In the genomic region with DNA sequence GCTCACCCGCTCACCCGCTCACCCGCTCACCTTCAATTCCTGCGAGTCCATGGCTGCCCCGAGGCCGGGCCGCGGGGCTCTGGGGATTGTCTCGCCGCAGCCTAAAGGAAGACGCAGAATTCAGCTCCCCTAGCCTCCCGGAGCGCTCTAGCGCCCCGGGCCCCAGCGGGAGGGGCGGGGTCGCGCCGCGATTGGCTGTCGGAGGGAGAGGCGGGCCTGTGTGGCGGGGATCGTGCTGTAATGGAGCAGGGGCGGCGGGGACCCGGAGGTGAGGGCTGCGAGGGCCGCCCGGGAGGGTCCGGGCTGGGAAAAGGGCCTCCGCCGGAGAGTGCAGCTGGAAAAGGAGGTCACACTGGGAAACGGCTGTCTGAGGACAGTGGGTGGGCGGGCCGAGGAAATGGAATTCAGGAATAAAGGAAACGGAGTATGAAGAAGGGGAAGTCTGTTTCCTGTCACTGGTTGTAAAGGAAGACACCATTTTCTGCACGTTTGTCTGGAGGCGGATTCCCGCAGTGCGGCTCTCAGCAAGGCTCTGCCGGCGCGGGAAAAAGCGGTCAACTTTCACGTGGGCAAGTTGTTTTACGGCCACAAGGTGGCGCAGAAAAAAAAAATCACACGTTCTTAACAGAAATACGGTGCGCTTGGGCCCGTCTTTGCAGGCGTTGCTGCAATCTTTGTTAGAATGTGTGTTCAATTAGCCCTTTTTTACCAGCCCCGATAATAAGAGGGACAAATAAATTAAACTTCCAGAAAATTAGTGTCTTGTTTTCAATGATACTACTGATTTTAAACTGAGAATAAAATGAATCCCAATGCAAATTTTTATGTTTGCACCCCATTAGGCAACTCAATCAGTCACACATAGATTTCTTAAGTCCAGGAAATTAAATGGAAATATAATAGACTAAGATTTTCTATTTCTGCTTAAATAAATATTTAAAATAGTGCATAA, we compare ENCODE assay signal across 1 cellular context.
TF ChIP-seq lines count a peak whose summit lies in the region.

TSS of gene TTC21B (minus strand) at position 122 of the 952 bp plus-strand sequence. CDS start at position 51, 71 bp downstream.

TF ChIP-seq in HEK293, 187 proteins besides CTCF, POLR2A, EP300 and RAD21 (continued from another document and continues in another):
- TF ChIP-seq, protein P1, sequence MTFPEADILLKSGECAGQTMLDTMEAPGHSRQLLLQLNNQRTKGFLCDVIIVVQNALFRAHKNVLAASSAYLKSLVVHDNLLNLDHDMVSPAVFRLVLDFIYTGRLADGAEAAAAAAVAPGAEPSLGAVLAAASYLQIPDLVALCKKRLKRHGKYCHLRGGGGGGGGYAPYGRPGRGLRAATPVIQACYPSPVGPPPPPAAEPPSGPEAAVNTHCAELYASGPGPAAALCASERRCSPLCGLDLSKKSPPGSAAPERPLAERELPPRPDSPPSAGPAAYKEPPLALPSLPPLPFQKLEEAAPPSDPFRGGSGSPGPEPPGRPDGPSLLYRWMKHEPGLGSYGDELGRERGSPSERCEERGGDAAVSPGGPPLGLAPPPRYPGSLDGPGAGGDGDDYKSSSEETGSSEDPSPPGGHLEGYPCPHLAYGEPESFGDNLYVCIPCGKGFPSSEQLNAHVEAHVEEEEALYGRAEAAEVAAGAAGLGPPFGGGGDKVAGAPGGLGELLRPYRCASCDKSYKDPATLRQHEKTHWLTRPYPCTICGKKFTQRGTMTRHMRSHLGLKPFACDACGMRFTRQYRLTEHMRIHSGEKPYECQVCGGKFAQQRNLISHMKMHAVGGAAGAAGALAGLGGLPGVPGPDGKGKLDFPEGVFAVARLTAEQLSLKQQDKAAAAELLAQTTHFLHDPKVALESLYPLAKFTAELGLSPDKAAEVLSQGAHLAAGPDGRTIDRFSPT (tag by site-specific recombination; IDR thresholded peaks at IDR 0.05): no peak
- TF ChIP-seq ZNF624 (tag by site-specific recombination; IDR thresholded peaks at IDR 0.05) (no peak), OVOL3 (tag by site-specific recombination; IDR thresholded peaks at IDR 0.05) (no peak), ZNF596 (tag by site-specific recombination; IDR thresholded peaks at IDR 0.05) (no peak), ZNF146 (tag by site-specific recombination; IDR thresholded peaks at IDR 0.05) (no peak), KLF9 (tag by site-specific recombination; IDR thresholded peaks at IDR 0.05; ENCODE audit: low read depth) (peak; percentile 73), ZNF239 (tag by site-specific recombination; IDR thresholded peaks at IDR 0.05) (no peak), WT1 (tag by site-specific recombination; IDR thresholded peaks at IDR 0.05) (peak; percentile 32; the same call in 1 of the 2 replicates), ZEB2 (tag by site-specific recombination; IDR thresholded peaks at IDR 0.05) (peak; percentile 86; the same call in 1 of the 2 replicates), ZNF311 (tag by site-specific recombination; IDR thresholded peaks at IDR 0.05; ENCODE audit: borderline replicate concordance) (no peak), ZNF140 (tag by site-specific recombination; IDR thresholded peaks at IDR 0.05) (no peak), ZNF2 (tag by site-specific recombination; IDR thresholded peaks at IDR 0.05) (peak; percentile 81), ZNF133 (tag by site-specific recombination; IDR thresholded peaks at IDR 0.05) (no peak), ZNF362 (tag by site-specific recombination; IDR thresholded peaks at IDR 0.05) (peak; percentile 85), GLI4 (tag by site-specific recombination; IDR thresholded peaks at IDR 0.05) (no peak; the same call in 1 of the 2 replicates), ZBTB17 (tag by site-specific recombination; IDR thresholded peaks at IDR 0.05) (peak; percentile 82), SP2 (tag by site-specific recombination; IDR thresholded peaks at IDR 0.05) (peak; percentile 85), ZNF792 (tag by site-specific recombination; IDR thresholded peaks at IDR 0.05) (no peak), ZNF677 (tag by site-specific recombination; IDR thresholded peaks at IDR 0.05) (no peak), ZNF777 (tag by site-specific recombination; IDR thresholded peaks at IDR 0.05; ENCODE audit: borderline replicate concordance) (peak; percentile 67; the same call in 1 of the 2 replicates), ZNF184 (tag by site-specific recombination; IDR thresholded peaks at IDR 0.05) (no peak), ZNF350 (tag by site-specific recombination; IDR thresholded peaks at IDR 0.05) (no peak), TSHZ1 (tag by site-specific recombination; IDR thresholded peaks at IDR 0.05; ENCODE audit: borderline replicate concordance) (0 out of 2 replicates have a peak, but pooled peaks have one; percentile 29), ZNF341 (tag by site-specific recombination; IDR thresholded peaks at IDR 0.05; ENCODE audit: low read depth) (no peak), ZNF707 (tag by site-specific recombination; IDR thresholded peaks at IDR 0.05) (no peak), ZNF280D (tag by site-specific recombination; IDR thresholded peaks at IDR 0.05) (peak; percentile 37; the same call in 1 of the 2 replicates), ZBTB44 (tag by site-specific recombination; IDR thresholded peaks at IDR 0.05) (no peak), ZBTB1 (tag by site-specific recombination; IDR thresholded peaks at IDR 0.05) (no peak), ZIC2 (tag by site-specific recombination; IDR thresholded peaks at IDR 0.05) (peak; percentile 86), ZNF423 (tag by site-specific recombination; IDR thresholded peaks at IDR 0.05) (peak; percentile 61), ZNF157 (tag by site-specific recombination; IDR thresholded peaks at IDR 0.05) (no peak), IKZF3 (tag by site-specific recombination; IDR thresholded peaks at IDR 0.05) (peak; percentile 99), YY1 (tag by site-specific recombination; IDR thresholded peaks at IDR 0.05) (peak; percentile 64), ZSCAN16 (tag by site-specific recombination; IDR thresholded peaks at IDR 0.05) (no peak), ZNF391 (tag by site-specific recombination; IDR thresholded peaks at IDR 0.05; ENCODE audit: borderline replicate concordance, low read depth) (0 out of 2 replicates have a peak, but pooled peaks have one; percentile 36), MZF1 (tag by site-specific recombination; IDR thresholded peaks at IDR 0.05; ENCODE audit: borderline replicate concordance) (peak; percentile 72), KLF7 (tag by site-specific recombination; IDR thresholded peaks at IDR 0.05; ENCODE audit: borderline replicate concordance) (peak; percentile 70; the same call in 1 of the 2 replicates), ZSCAN18 (tag by site-specific recombination; IDR thresholded peaks at IDR 0.05) (no peak), ZNF48 (tag by site-specific recombination; IDR thresholded peaks at IDR 0.05) (no peak)
- TF ChIP-seq, protein P2, sequence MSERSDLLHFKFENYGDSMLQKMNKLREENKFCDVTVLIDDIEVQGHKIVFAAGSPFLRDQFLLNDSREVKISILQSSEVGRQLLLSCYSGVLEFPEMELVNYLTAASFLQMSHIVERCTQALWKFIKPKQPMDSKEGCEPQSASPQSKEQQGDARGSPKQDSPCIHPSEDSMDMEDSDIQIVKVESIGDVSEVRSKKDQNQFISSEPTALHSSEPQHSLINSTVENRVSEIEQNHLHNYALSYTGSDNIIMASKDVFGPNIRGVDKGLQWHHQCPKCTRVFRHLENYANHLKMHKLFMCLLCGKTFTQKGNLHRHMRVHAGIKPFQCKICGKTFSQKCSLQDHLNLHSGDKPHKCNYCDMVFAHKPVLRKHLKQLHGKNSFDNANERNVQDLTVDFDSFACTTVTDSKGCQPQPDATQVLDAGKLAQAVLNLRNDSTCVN (tag by site-specific recombination; optimal IDR thresholded peaks at IDR 0.05): peak; percentile 58
- TF ChIP-seq, protein P3, sequence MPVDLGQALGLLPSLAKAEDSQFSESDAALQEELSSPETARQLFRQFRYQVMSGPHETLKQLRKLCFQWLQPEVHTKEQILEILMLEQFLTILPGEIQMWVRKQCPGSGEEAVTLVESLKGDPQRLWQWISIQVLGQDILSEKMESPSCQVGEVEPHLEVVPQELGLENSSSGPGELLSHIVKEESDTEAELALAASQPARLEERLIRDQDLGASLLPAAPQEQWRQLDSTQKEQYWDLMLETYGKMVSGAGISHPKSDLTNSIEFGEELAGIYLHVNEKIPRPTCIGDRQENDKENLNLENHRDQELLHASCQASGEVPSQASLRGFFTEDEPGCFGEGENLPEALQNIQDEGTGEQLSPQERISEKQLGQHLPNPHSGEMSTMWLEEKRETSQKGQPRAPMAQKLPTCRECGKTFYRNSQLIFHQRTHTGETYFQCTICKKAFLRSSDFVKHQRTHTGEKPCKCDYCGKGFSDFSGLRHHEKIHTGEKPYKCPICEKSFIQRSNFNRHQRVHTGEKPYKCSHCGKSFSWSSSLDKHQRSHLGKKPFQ (tag by site-specific recombination; IDR thresholded peaks at IDR 0.05): peak; percentile 63; the same call in 1 of the 2 replicates
